ENCODE assay signal across 16 cellular contexts in the genomic region with DNA sequence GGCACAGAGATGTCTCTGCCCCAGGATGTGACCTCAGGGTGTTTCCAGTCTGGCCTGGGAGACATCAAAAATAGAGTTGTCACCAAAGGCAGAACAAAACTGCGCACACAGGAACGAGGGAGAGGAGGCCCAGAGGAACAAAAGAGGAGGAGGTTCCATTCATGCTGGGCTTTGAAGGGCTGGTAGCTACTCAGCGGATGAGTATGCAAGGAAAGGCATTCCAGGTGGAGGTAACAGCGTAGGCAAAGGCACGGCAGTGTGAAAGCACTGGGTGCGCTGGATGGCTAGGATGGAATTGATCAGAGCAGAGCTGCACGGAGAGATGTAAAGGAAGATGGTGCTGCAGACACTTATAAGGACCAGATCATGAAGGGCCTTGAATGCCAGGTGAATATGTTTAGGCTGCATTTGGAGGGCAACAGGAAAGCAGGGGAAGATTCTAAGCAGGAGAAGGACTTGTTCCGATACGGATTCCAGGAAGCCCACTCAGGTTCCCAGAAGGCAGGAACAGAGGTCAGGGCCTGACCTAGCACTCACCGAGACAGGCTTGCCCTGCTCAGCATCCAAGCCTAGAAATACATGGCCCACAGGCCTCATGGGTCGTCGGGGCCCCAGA. TPM values are rescaled to one million over a fixed set of nuclear protein-coding genes. Genes with fewer than 3 reads are reported as not detected.
"Had no signal": no experiment of that assay in that cellular context is flagged by ENCODE, and none has a peak within 500 bp of the region (broad histone marks: within the 10 kb centered on the region; RNA-seq: fewer than 3 reads in every experiment).

No MANE protein-coding gene starts in this region.

- H3K4me3 Mint-ChIP-seq: activated naive CD8-positive, alpha-beta T cell; memory B cell; type B pancreatic cell had no signal

- H3K27ac Mint-ChIP-seq: activated naive CD8-positive, alpha-beta T cell; memory B cell; type B pancreatic cell had no signal

- H3K27ac ChIP-seq: gastrocnemius medialis, WERI-Rb-1 had no signal

- H3K36me3 Mint-ChIP-seq: activated naive CD8-positive, alpha-beta T cell; memory B cell; naive B cell; type B pancreatic cell had no signal

- H3K9me3 ChIP-seq: gastrocnemius medialis, heart left ventricle had no signal

- H3K27me3 ChIP-seq: gastrocnemius medialis, heart left ventricle had no signal

- H3K9me3 Mint-ChIP-seq: memory B cell, naive B cell, type B pancreatic cell had no signal

- DNase-seq: activated CD4-positive, alpha-beta T cell treated with anti-CD3 and anti-CD28 coated beads, Interleukin-2, amount 50 U/mL, for 4 hours; activated gamma-delta T cell treated with Interleukin-2 at 50 U/mL for 16 hours; effector CD4-positive, alpha-beta T cell; gastrocnemius medialis; kidney glomerular epithelial cell; naive B cell; stimulated activated naive CD4-positive, alpha-beta T cell treated with Interleukin-2 at 50 U/mL for 16 hours; WERI-Rb-1 had no signal

- ATAC-seq: esophagus mucosa, gastrocnemius medialis, heart left ventricle had no signal

- H3K4me3 ChIP-seq: coronary artery, gastrocnemius medialis, heart left ventricle had no signal

- H3K27me3 Mint-ChIP-seq: activated naive CD8-positive, alpha-beta T cell had no signal

- H3K36me3 ChIP-seq: gastrocnemius medialis, WERI-Rb-1 had no signal

RNA-seq across cellular contexts. Expression of gene COL16A1, which starts 6.3 kb away (rescaled TPM):
- total RNA-seq: activated CD8-positive, alpha-beta memory T cell treated with anti-CD3 and anti-CD28 coated beads for 36 hours; T-helper 2 cell treated with Interferon-gamma antibody and Interleukin-4, amounts not matched to agents 100 ng/mL and 5 ng/mL, for 36 hours had no signal
